1 cellular context compared by ENCODE assay signal in genomic region chr2:218858671-218859555, GRCh38.
TF ChIP-seq lines count a peak whose summit lies in the region.

No MANE protein-coding gene starts in this region.

TF ChIP-seq in GM12878, 131 proteins besides CTCF, POLR2A, EP300 and RAD21:
- no peak for TF ChIP-seq WRNIP1 (IDR thresholded peaks at IDR 0.05; ENCODE audit: borderline replicate concordance, low read depth, low read length)
- no peak for TF ChIP-seq NBN (IDR thresholded peaks at IDR 0.05)
- TF ChIP-seq ZNF24 (IDR thresholded peaks at IDR 0.05), result no peak
- TF ChIP-seq IRF4 (IDR thresholded peaks at IDR 0.05; ENCODE audit: low read depth, low read length), result no peak
- TF ChIP-seq SUZ12 (IDR thresholded peaks at IDR 0.05; ENCODE audit: unreplicated experiment), result peak; percentile 63
